In genomic region chr9:90274725-90275124, GRCh38 we compare ENCODE assay signal across 25 cellular contexts.
A peak's percentile ranks its signal among the peaks of the same experiment; 100 is the strongest.
DNase-seq lines count a peak whose midpoint lies in the region; FAIRE-seq and TF ChIP-seq lines count a peak whose summit lies in the region.
"Had no signal": no experiment of that assay in that cellular context is flagged by ENCODE, and none has a peak within 500 bp of the region (broad histone marks: within the 10 kb centered on the region; RNA-seq: fewer than 3 reads in every experiment).

No MANE protein-coding gene starts in this region.

- no peaks in the 10 kb centered on the region for H3K27me3 ChIP-seq in WERI-Rb-1 (ENCODE audit: insufficient read depth, low read depth, severe bottlenecking)
- H3K27me3 ChIP-seq in mesendoderm (ENCODE audit: insufficient read depth, low read length, poor library complexity) = peaks cover 3% of the 10 kb centered on the region
- peaks cover 0 to 3% of the 10 kb centered on the region in 2 donors for H3K27me3 ChIP-seq in small intestine (ENCODE audit: control insufficient read depth in 2 of 2, insufficient read depth in 2 of 2, low read length in 2 of 2)
- H3K27me3 ChIP-seq: MG63 had no signal

- no peaks in the 10 kb centered on the region for H3K4me1 Mint-ChIP-seq in activated CD4-positive, alpha-beta T cell treated with anti-CD3 and anti-CD28 coated beads, Interleukin-2, amount 10 ng/mL, durations not matched to agents 7 days and 5 days
- H3K4me1 Mint-ChIP-seq: CD14-positive monocyte, T-cell had no signal

- H3K27ac ChIP-seq in WERI-Rb-1 (no peak overlapping the region), mesendoderm (ENCODE audit: low read depth, low read length) (no peak overlapping the region), small intestine (ENCODE audit: low read depth in 1 of 2, low read length in 1 of 2) (no peak overlapping the region)
- H3K27ac ChIP-seq: PC-9, RWPE1, SK-N-MC had no signal

- POLR2A ChIA-PET in activated CD4-positive, alpha-beta T cell treated with anti-CD3 and anti-CD28 coated beads, Interleukin-2, amount 10 ng/mL, durations not matched to agents 7 days and 5 days (lab: Charles Lee) = no interaction called here

- no peak overlapping the region for H2BK15ac ChIP-seq in mesendoderm (replicated peaks; ENCODE audit: low read depth)

- H4K8ac ChIP-seq in mesendoderm (ENCODE audit: low read depth, low read length) = no peak overlapping the region

- no peaks in the 10 kb centered on the region for H3K79me1 ChIP-seq in mesendoderm (ENCODE audit: low read length)

- H3K9me3 Mint-ChIP-seq in activated CD4-positive, alpha-beta T cell treated with anti-CD3 and anti-CD28 coated beads, Interleukin-2, amount 10 ng/mL, durations not matched to agents 7 days and 5 days = no peaks in the 10 kb centered on the region
- H3K9me3 Mint-ChIP-seq: T-cell had no signal

- no peak overlapping the region for H3K4me2 ChIP-seq in mesendoderm (ENCODE audit: low read length)
- H3K4me2 ChIP-seq: PC-9 had no signal

- no CpG with 5 or more reads among the region's 4 CpGs for WGBS in mesendoderm (ENCODE audit: extremely low coverage, insufficient coverage, low lambda C conversion rate)
- 76 to 85% (median 79%) methylated on average over 4 of the region's 4 CpGs for WGBS in small intestine, 3 donors

- no peaks in the 10 kb centered on the region for H3K79me2 ChIP-seq in mesendoderm (ENCODE audit: control insufficient read depth, insufficient read depth, low read length)

- CTCF ChIA-PET in activated CD4-positive, alpha-beta T cell treated with anti-CD3 and anti-CD28 coated beads, Interleukin-2, amount 10 ng/mL, durations not matched to agents 7 days and 5 days (lab: Charles Lee) = interaction anchor here (1.0 kb wide), 1 partner anchor 41 kb away, joined by 3 read pairs; no protein-coding TSS in a partner anchor

- no peak overlapping the region for H2BK5ac ChIP-seq in mesendoderm (ENCODE audit: low read length)

- peak; percentile 11 for FAIRE-seq in H54 (lab: Jason Lieb, UNC)
- FAIRE-seq in small intestine (lab: Jason Lieb, UNC) = no peak
- FAIRE-seq: GM18507, GM19239, HepG2, K562 had no signal

- H3K9ac ChIP-seq in mesendoderm (ENCODE audit: low read length) = no peak overlapping the region

- H3K4ac ChIP-seq in mesendoderm (ENCODE audit: low read depth, low read length) = no peak overlapping the region

- DNase-seq in DMS53 (lab: John Stamatoyannopoulos, UW) = peak; percentile 2
- no peak for DNase-seq in DMS53 treated with DMSO at 0.1 percent for 48 hours (lab: John Stamatoyannopoulos, UW; ENCODE audit: unreplicated experiment)
- DNase-seq in H54 (ENCODE audit: insufficient read length, low spot score) = no peak
- no peak for DNase-seq in WERI-Rb-1
- peak; percentile 51 for DNase-seq in mesendoderm
- DNase-seq in HK-2 (ENCODE audit: unreplicated experiment) = no peak
- DNase-seq in activated CD4-positive, alpha-beta T cell treated with anti-CD3 and anti-CD28 coated beads, Interleukin-2, amount 10 ng/mL, durations not matched to agents 7 days and 5 days = no peak
- DNase-seq in small intestine = no peak
- DNase-seq: AML-193, DMS79 treated with DMSO at 0.1 percent for 48 hours, MG63, NCI-H1417, NCI-H1694 treated with DMSO at 0.1 percent for 48 hours, NCI-H2081 treated with DMSO at 0.1 percent for 48 hours, NCI-H748 treated with DMSO at 0.1 percent for 48 hours, PC-9, SHP77 treated with DMSO at 0.1 percent for 48 hours, T-cell had no signal

- H3K9me3 ChIP-seq in WERI-Rb-1 (ENCODE audit: severe bottlenecking) = peaks cover 4% of the 10 kb centered on the region
- no peaks in the 10 kb centered on the region for H3K9me3 ChIP-seq in small intestine (ENCODE audit: control insufficient read depth, low read depth)
- H3K9me3 ChIP-seq: MG63 had no signal

- no peak overlapping the region for H4K5ac ChIP-seq in mesendoderm (ENCODE audit: low read length)

- no peak overlapping the region for H2AK5ac ChIP-seq in mesendoderm (ENCODE audit: low read length)

- H3K56ac ChIP-seq in mesendoderm (ENCODE audit: low read length) = no peak overlapping the region

- H3K36me3 ChIP-seq in WERI-Rb-1 (no peaks in the 10 kb centered on the region), mesendoderm (ENCODE audit: control insufficient read depth, insufficient read depth, low read length) (no peaks in the 10 kb centered on the region), small intestine (ENCODE audit: control insufficient read depth in 2 of 2, insufficient read depth in 2 of 2, low read length in 2 of 2) (no peaks in the 10 kb centered on the region)
- H3K36me3 ChIP-seq: MG63 had no signal

- peaks cover 20% of the 10 kb centered on the region for H3K27me3 Mint-ChIP-seq in activated CD4-positive, alpha-beta T cell treated with anti-CD3 and anti-CD28 coated beads, Interleukin-2, amount 10 ng/mL, durations not matched to agents 7 days and 5 days

- H3K4me3 Mint-ChIP-seq in activated CD4-positive, alpha-beta T cell treated with anti-CD3 and anti-CD28 coated beads, Interleukin-2, amount 10 ng/mL, durations not matched to agents 7 days and 5 days = no peak overlapping the region
- H3K4me3 Mint-ChIP-seq: CD14-positive monocyte, T-cell had no signal

- TF ChIP-seq CTCF in WERI-Rb-1 (IDR thresholded peaks at IDR 0.05; ENCODE audit: low read depth, low read length) = peak; percentile 27

- TF ChIP-seq POLR2A in H54 (IDR thresholded peaks at IDR 0.05; ENCODE audit: low read depth, low read length) = no peak

- no peaks in the 10 kb centered on the region for H3K36me3 Mint-ChIP-seq in activated CD4-positive, alpha-beta T cell treated with anti-CD3 and anti-CD28 coated beads, Interleukin-2, amount 10 ng/mL, durations not matched to agents 7 days and 5 days (ENCODE audit: low read depth)
- H3K36me3 Mint-ChIP-seq: CD14-positive monocyte, T-cell had no signal

- H3K4me3 ChIP-seq in WERI-Rb-1 (ENCODE audit: low read depth, low read length) (no peak overlapping the region), mesendoderm (ENCODE audit: low read length) (no peak overlapping the region), small intestine (ENCODE audit: low read depth in 1 of 2, low read length in 2 of 2) (no peak overlapping the region)
- H3K4me3 ChIP-seq: K562, MG63, PC-9, SK-N-MC had no signal

- H3K27ac Mint-ChIP-seq in activated CD4-positive, alpha-beta T cell treated with anti-CD3 and anti-CD28 coated beads, Interleukin-2, amount 10 ng/mL, durations not matched to agents 7 days and 5 days = no peak overlapping the region
- H3K27ac Mint-ChIP-seq: CD14-positive monocyte, T-cell had no signal

- no peak overlapping the region for H3K23ac ChIP-seq in mesendoderm (ENCODE audit: low read length)

- H3K18ac ChIP-seq in mesendoderm (ENCODE audit: low read length) = no peak overlapping the region

- no peak overlapping the region for H2BK120ac ChIP-seq in mesendoderm (ENCODE audit: low read depth, low read length)

- H3K4me1 ChIP-seq in mesendoderm (ENCODE audit: control insufficient read depth, low read depth, low read length) (no peaks in the 10 kb centered on the region), small intestine (ENCODE audit: control insufficient read depth in 2 of 2, insufficient read depth in 1 of 2, low read depth in 1 of 2, low read length in 1 of 2) (no peaks in the 10 kb centered on the region)

Comparison
In these comparisons a context has a peak if more than half of its experiments do, and no peak if none do; other contexts are left out.
1. DNase-seq: peak in DMS53 (single experiment) and mesendoderm (single experiment); none in DMS53 treated with DMSO at 0.1 percent for 48 hours (single experiment), H54 (single experiment), WERI-Rb-1 (single experiment), HK-2 (single experiment), activated CD4-positive, alpha-beta T cell treated with anti-CD3 and anti-CD28 coated beads, Interleukin-2, amount 10 ng/mL, durations not matched to agents 7 days and 5 days (single experiment) and small intestine (single experiment).